ENCODE assay signal across 40 cellular contexts in genomic region chr6:143810745-143811144, GRCh38. TPM values are rescaled to one million over a fixed set of nuclear protein-coding genes. Genes with fewer than 3 reads are reported as not detected.
"Had no signal": no experiment of that assay in that cellular context is flagged by ENCODE, and none has a peak within 500 bp of the region (broad histone marks: within the 10 kb centered on the region; RNA-seq: fewer than 3 reads in every experiment).

No MANE protein-coding gene starts in this region.

- DNase-seq: activated CD4-positive, alpha-beta memory T cell treated with anti-CD3 and anti-CD28 coated beads for 36 hours; activated CD4-positive, alpha-beta T cell treated with anti-CD3 and anti-CD28 coated beads for 36 hours; activated CD4-positive, alpha-beta T cell treated with anti-CD3 and anti-CD28 coated beads, Interleukin-2, amount 10 ng/mL, durations not matched to agents 24 days and 14 days; activated CD4-positive, CD25-positive, alpha-beta regulatory T cell; activated CD4-positive, CD25-positive, alpha-beta regulatory T cell treated with anti-CD3 and anti-CD28 coated beads, Interleukin-2, amount 50 U/mL, for 72 hours; activated CD8-positive, alpha-beta memory T cell treated with anti-CD3 and anti-CD28 coated beads, Interleukin-2, amount 10 ng/mL, durations not matched to agents 7 days and 5 days; activated CD8-positive, alpha-beta memory T cell treated with anti-CD3 and anti-CD28 coated beads, Interleukin-2, amount 50 U/mL, for 4 hours; activated CD8-positive, alpha-beta T cell treated with anti-CD3 and anti-CD28 coated beads, Interleukin-2, amount 10 ng/mL, durations not matched to agents 7 days and 5 days; activated effector memory CD4-positive, alpha-beta T cell treated with anti-CD3 and anti-CD28 coated beads, Interleukin-2, amount 50 U/mL, for 16 hours; activated naive CD4-positive, alpha-beta T cell; activated naive CD4-positive, alpha-beta T cell treated with anti-CD3 and anti-CD28 coated beads, Interleukin-2, amount 50 U/mL, for 16 hours; activated T-cell treated with anti-CD3 and anti-CD28 coated beads, Interleukin-2, amount 50 U/mL, for 1 hour; activated T-cell treated with anti-CD3 and anti-CD28 coated beads, Interleukin-2, amount 50 U/mL, for 48 hours; central memory CD4-positive, alpha-beta T cell; cerebellar nuclear complex; colonic mucosa; effector CD8-positive, alpha-beta T cell; esophagus squamous epithelium; foreskin melanocyte; heart right ventricle; T-helper 1 cell; T-helper 17 cell; T1000 had no signal

- H3K4me1 Mint-ChIP-seq: brain had no signal

- H3K4me3 ChIP-seq: ascending aorta, breast epithelium, cardiac muscle cell, colonic mucosa, esophagus squamous epithelium, gastroesophageal sphincter, heart right ventricle had no signal

- H3K27ac Mint-ChIP-seq: activated CD4-positive, alpha-beta memory T cell treated with anti-CD3 and anti-CD28 coated beads for 36 hours; activated CD4-positive, alpha-beta T cell treated with anti-CD3 and anti-CD28 coated beads for 36 hours; activated CD4-positive, alpha-beta T cell treated with anti-CD3 and anti-CD28 coated beads, Interleukin-2, amount 10 ng/mL, durations not matched to agents 24 days and 14 days; activated CD8-positive, alpha-beta memory T cell treated with anti-CD3 and anti-CD28 coated beads, Interleukin-2, amount 10 ng/mL, durations not matched to agents 7 days and 5 days; activated CD8-positive, alpha-beta T cell treated with anti-CD3 and anti-CD28 coated beads, Interleukin-2, amount 10 ng/mL, durations not matched to agents 7 days and 5 days; activated naive CD8-positive, alpha-beta T cell; activated T-helper 1 cell treated with anti-CD3 and anti-CD28 coated beads, Interleukin-12 subunit alpha, Interleukin-12 subunit beta, Interleukin-2, Interleukin-4 antibody, amounts not matched to agents 30 ng/mL and 10 ng/mL and 1 ng/mL, durations not matched to agents 14 hours and 24 hours and 36 hours; activated T-helper 2 cell treated with anti-CD3 and anti-CD28 coated beads, Interferon-gamma antibody, Interleukin-2, Interleukin-4, amounts not matched to agents 10 μg/mL and 5 μg/mL and 100 μg/mL, durations not matched to agents 14 hours and 24 hours and 36 hours; brain; T-helper 17 cell; T-helper 2 cell treated with Interferon-gamma antibody and Interleukin-4, amounts not matched to agents 5 μg/mL and 100 μg/mL, for 36 hours had no signal

- H3K9me3 ChIP-seq: ascending aorta, breast epithelium, colonic mucosa, esophagus squamous epithelium, gastroesophageal sphincter, heart right ventricle had no signal

- ATAC-seq: activated CD4-positive, alpha-beta T cell treated with anti-CD3 and anti-CD28 coated beads for 36 hours; activated CD8-positive, alpha-beta memory T cell treated with anti-CD3 and anti-CD28 coated beads, Interleukin-2, amount 10 ng/mL, durations not matched to agents 7 days and 5 days; activated CD8-positive, alpha-beta T cell treated with anti-CD3 and anti-CD28 coated beads, Interleukin-2, amount 10 ng/mL, durations not matched to agents 7 days and 5 days; gastroesophageal sphincter; heart right ventricle; T-helper 17 cell had no signal

- H3K27ac ChIP-seq: breast epithelium, cardiac muscle cell, colonic mucosa, epithelial cell of prostate, esophagus squamous epithelium, gastroesophageal sphincter, heart right ventricle had no signal

- H3K4me3 Mint-ChIP-seq: activated CD4-positive, alpha-beta memory T cell treated with anti-CD3 and anti-CD28 coated beads for 36 hours; activated CD4-positive, alpha-beta T cell treated with anti-CD3 and anti-CD28 coated beads for 36 hours; activated CD4-positive, alpha-beta T cell treated with anti-CD3 and anti-CD28 coated beads, Interleukin-2, amount 10 ng/mL, durations not matched to agents 24 days and 14 days; activated CD8-positive, alpha-beta memory T cell treated with anti-CD3 and anti-CD28 coated beads, Interleukin-2, amount 10 ng/mL, durations not matched to agents 7 days and 5 days; activated CD8-positive, alpha-beta T cell treated with anti-CD3 and anti-CD28 coated beads, Interleukin-2, amount 10 ng/mL, durations not matched to agents 7 days and 5 days; activated naive CD8-positive, alpha-beta T cell; activated T-helper 1 cell treated with anti-CD3 and anti-CD28 coated beads, Interleukin-12 subunit alpha, Interleukin-12 subunit beta, Interleukin-2, Interleukin-4 antibody, amounts not matched to agents 30 ng/mL and 10 ng/mL and 1 ng/mL, durations not matched to agents 14 hours and 24 hours and 36 hours; brain; T-helper 17 cell; T-helper 2 cell treated with Interferon-gamma antibody and Interleukin-4, amounts not matched to agents 5 μg/mL and 100 μg/mL, for 36 hours had no signal

- H3K4me1 ChIP-seq: breast epithelium, colonic mucosa, esophagus squamous epithelium, gastroesophageal sphincter had no signal

- H3K9me3 Mint-ChIP-seq: activated CD4-positive, alpha-beta memory T cell treated with anti-CD3 and anti-CD28 coated beads for 36 hours; activated T-helper 2 cell treated with anti-CD3 and anti-CD28 coated beads, Interferon-gamma antibody, Interleukin-2, Interleukin-4, amounts not matched to agents 10 μg/mL and 5 μg/mL and 100 μg/mL, durations not matched to agents 14 hours and 24 hours and 36 hours; brain; T-helper 2 cell treated with Interferon-gamma antibody and Interleukin-4, amounts not matched to agents 5 μg/mL and 100 μg/mL, for 36 hours had no signal

- FAIRE-seq: endometrium, endothelial cell of umbilical vein had no signal

- H3K27me3 Mint-ChIP-seq: activated CD4-positive, alpha-beta memory T cell treated with anti-CD3 and anti-CD28 coated beads for 36 hours; activated CD4-positive, alpha-beta T cell treated with anti-CD3 and anti-CD28 coated beads for 36 hours; activated CD8-positive, alpha-beta memory T cell treated with anti-CD3 and anti-CD28 coated beads, Interleukin-2, amount 10 ng/mL, durations not matched to agents 7 days and 5 days; activated naive CD8-positive, alpha-beta T cell; brain; T-helper 17 cell had no signal

RNA-seq across cellular contexts. Expression of gene ZC2HC1B, which starts 53.5 kb away (rescaled TPM):
- total RNA-seq: activated CD4-positive, alpha-beta T cell treated with anti-CD3 and anti-CD28 coated beads for 36 hours; activated CD4-positive, alpha-beta T cell treated with anti-CD3 and anti-CD28 coated beads, Interleukin-2, amount 10 ng/mL, durations not matched to agents 24 days and 14 days; activated CD8-positive, alpha-beta memory T cell treated with anti-CD3 and anti-CD28 coated beads for 36 hours; activated CD8-positive, alpha-beta T cell treated with anti-CD3 and anti-CD28 coated beads, Interleukin-2, amount 10 ng/mL, durations not matched to agents 7 days and 5 days; activated T-helper 1 cell treated with anti-CD3 and anti-CD28 coated beads, Interleukin-12 subunit alpha, Interleukin-12 subunit beta, Interleukin-2, Interleukin-4 antibody, amounts not matched to agents 30 ng/mL and 10 ng/mL and 1 ng/mL, durations not matched to agents 14 hours and 24 hours and 36 hours; activated T-helper 2 cell treated with anti-CD3 and anti-CD28 coated beads, Interferon-gamma antibody, Interleukin-2, Interleukin-4, amounts not matched to agents 10 μg/mL and 5 μg/mL and 100 μg/mL, durations not matched to agents 14 hours and 24 hours and 36 hours; ascending aorta; breast epithelium; cardiac muscle cell; colonic mucosa; dermis microvascular lymphatic vessel endothelial cell; endothelial cell of umbilical vein; esophagus squamous epithelium; fibroblast of lung; fibroblast of villous mesenchyme; gastroesophageal sphincter; glomerular endothelial cell had no signal
- polyA plus RNA-seq: cardiac muscle cell, endothelial cell of umbilical vein, fibroblast of lung, heart right ventricle had no signal
